9 cellular contexts compared by ENCODE assay signal in genomic region chr2:86037795-86038192, GRCh38.
DNase-seq lines count a peak whose midpoint lies in the region; ATAC-seq and TF ChIP-seq lines count a peak whose summit lies in the region.
"Had no signal": no experiment of that assay in that cellular context is flagged by ENCODE, and none has a peak within 500 bp of the region (broad histone marks: within the 10 kb centered on the region; RNA-seq: fewer than 3 reads in every experiment).

No MANE protein-coding gene starts in this region.

- TF ChIP-seq CTCF in HFFc6 (IDR thresholded peaks at IDR 0.05) (no peak), gastroesophageal sphincter (IDR thresholded peaks at IDR 0.05) (no peak)

- no peak overlapping the region for H3K4me3 ChIP-seq in gastroesophageal sphincter
- no peak overlapping the region for H3K4me3 ChIP-seq in skeletal muscle tissue (ENCODE audit: low read length in 3 of 3)

- H3K27me3 Mint-ChIP-seq in HFFc6 (ENCODE audit: insufficient read depth): peaks cover 6% of the 10 kb centered on the region
- H3K27me3 Mint-ChIP-seq in activated T-cell treated with anti-CD3 and anti-CD28 coated beads, Interleukin-2, amount 50 U/mL, for 24 hours: no peaks in the 10 kb centered on the region

- no peaks in the 10 kb centered on the region for H3K9me3 Mint-ChIP-seq in HFFc6
- no peaks in the 10 kb centered on the region for H3K9me3 Mint-ChIP-seq in activated T-cell treated with anti-CD3 and anti-CD28 coated beads, Interleukin-2, amount 50 U/mL, for 24 hours

- DNase-seq in HFFc6 (no peak), NCI-H1417 (lab: John Stamatoyannopoulos, UW) (no peak), hippocampal formation (lab: John Stamatoyannopoulos, UW) (no peak)
- peak; percentile 39 for DNase-seq in activated T-cell treated with anti-CD3 and anti-CD28 coated beads, Interleukin-2, amount 50 U/mL, for 24 hours
- DNase-seq: NCI-H1436 had no signal

- peaks cover 30% of the 10 kb centered on the region for H3K36me3 Mint-ChIP-seq in HFFc6 (ENCODE audit: low read depth)
- peaks cover 100% of the 10 kb centered on the region for H3K36me3 Mint-ChIP-seq in activated T-cell treated with anti-CD3 and anti-CD28 coated beads, Interleukin-2, amount 50 U/mL, for 24 hours (ENCODE audit: low read depth)

- TF ChIP-seq EP300 in gastroesophageal sphincter (IDR thresholded peaks at IDR 0.05): no peak

- H3K36me3 ChIP-seq in gastroesophageal sphincter (peaks cover 0 to 66% of the 10 kb centered on the region in 2 donors), skeletal muscle tissue (ENCODE audit: control insufficient read depth in 3 of 3, insufficient read depth in 3 of 3, low read length in 3 of 3) (peaks cover 32 to 41% (median 39%) of the 10 kb centered on the region in 3 donors)

- H3K27ac ChIP-seq in gastroesophageal sphincter (peak overlapping the region in 3 of 4 donors; percentile 79 to 88 (median 86)), skeletal muscle tissue (ENCODE audit: low read depth, low read length) (peak overlapping the region; percentile 96)

- peaks cover 0 to 45% (median 34%) of the 10 kb centered on the region in 3 donors for H3K4me1 ChIP-seq in gastroesophageal sphincter
- peaks cover 78 to 90% (median 89%) of the 10 kb centered on the region in 3 donors for H3K4me1 ChIP-seq in skeletal muscle tissue (ENCODE audit: control insufficient read depth in 3 of 3, insufficient read depth in 3 of 3, low read length in 3 of 3)

- peak overlapping the region; percentile 34 for H3K4me3 Mint-ChIP-seq in HFFc6
- H3K4me3 Mint-ChIP-seq in activated T-cell treated with anti-CD3 and anti-CD28 coated beads, Interleukin-2, amount 50 U/mL, for 24 hours: peak overlapping the region; percentile 64

- 43 to 47% methylated on average over 6 to 7 of the region's 7 CpGs for WGBS in gastroesophageal sphincter (ENCODE audit: low coverage in 1 of 2), 2 donors

- no peak for TF ChIP-seq POLR2A in gastroesophageal sphincter (IDR thresholded peaks at IDR 0.05)

- ATAC-seq in gastroesophageal sphincter: no peak
- ATAC-seq in GM18870 (IDR thresholded peaks at IDR 0.05; ENCODE audit: unreplicated experiment): no peak
- no peak for ATAC-seq in GM21423 (IDR thresholded peaks at IDR 0.05; ENCODE audit: unreplicated experiment)

- peaks cover 41% of the 10 kb centered on the region for H3K4me1 Mint-ChIP-seq in HFFc6 (ENCODE audit: low read depth)
- H3K4me1 Mint-ChIP-seq in activated T-cell treated with anti-CD3 and anti-CD28 coated beads, Interleukin-2, amount 50 U/mL, for 24 hours (ENCODE audit: low read depth): peaks cover 91% of the 10 kb centered on the region

- H3K27ac Mint-ChIP-seq in HFFc6: peak overlapping the region; percentile 88
- peak overlapping the region; percentile 94 for H3K27ac Mint-ChIP-seq in activated T-cell treated with anti-CD3 and anti-CD28 coated beads, Interleukin-2, amount 50 U/mL, for 24 hours

- H3K27me3 ChIP-seq in gastroesophageal sphincter: no peaks in the 10 kb centered on the region
- H3K27me3 ChIP-seq in skeletal muscle tissue (ENCODE audit: control insufficient read depth in 3 of 3, insufficient read depth in 3 of 3, low read length in 3 of 3): no peaks in the 10 kb centered on the region

- peak overlapping the region; percentile 27 to 74 (median 55) for H3K9ac ChIP-seq in skeletal muscle tissue (ENCODE audit: low read depth in 1 of 3, low read length in 3 of 3)

- H3K9me3 ChIP-seq in gastroesophageal sphincter: no peaks in the 10 kb centered on the region
- no peaks in the 10 kb centered on the region for H3K9me3 ChIP-seq in skeletal muscle tissue (ENCODE audit: control insufficient read depth in 3 of 3, low read length in 3 of 3)
